In the genomic region with DNA sequence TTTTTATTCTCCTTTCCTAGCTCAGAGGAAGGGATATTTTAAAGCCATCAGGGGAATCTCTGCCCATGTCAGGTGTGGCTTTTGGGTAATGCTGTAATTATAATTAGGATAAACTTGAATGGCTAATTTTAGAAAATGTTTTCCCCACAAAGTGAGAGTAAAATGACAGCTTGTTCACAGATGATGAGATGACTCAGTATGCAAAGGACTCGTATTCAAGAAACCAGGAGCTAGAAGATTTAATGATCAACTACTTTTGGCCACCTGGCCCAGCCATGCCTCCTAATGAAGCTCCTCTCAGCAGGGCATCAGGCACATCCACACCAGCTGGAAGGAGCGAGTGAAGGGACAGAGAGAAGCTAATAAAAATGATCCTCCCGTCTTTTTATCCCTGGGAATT, we compare ENCODE assay signal across 20 cellular contexts. TPM values are rescaled to one million over a fixed set of nuclear protein-coding genes. Genes with fewer than 3 reads are reported as not detected.
A peak's percentile ranks its signal among the peaks of the same experiment; 100 is the strongest.
DNase-seq lines count a peak whose midpoint lies in the region; ATAC-seq and TF ChIP-seq lines count a peak whose summit lies in the region.
"Had no signal": no experiment of that assay in that cellular context is flagged by ENCODE, and none has a peak within 500 bp of the region (broad histone marks: within the 10 kb centered on the region; RNA-seq: fewer than 3 reads in every experiment).

No MANE protein-coding gene starts in this region.

- intact Hi-C loops in aorta (cut with DNase I): no loop called here

- peak; percentile 74 for ATAC-seq in HG02588 (IDR thresholded peaks at IDR 0.05; ENCODE audit: unreplicated experiment)
- ATAC-seq in HG03159 (IDR thresholded peaks at IDR 0.05; ENCODE audit: unreplicated experiment): peak; percentile 76
- no peak for ATAC-seq in aorta (ENCODE audit: low FRiP score)
- ATAC-seq in SK-N-SH treated with all-trans-retinoic acid at 6 μM for 48 hours: no peak
- ATAC-seq: activated CD4-positive, alpha-beta T cell treated with anti-CD3 and anti-CD28 coated beads for 36 hours had no signal

- H3K4me3 ChIP-seq in aorta (ENCODE audit: low read length in 2 of 2): no peak overlapping the region

- DNase-seq in DMS 273 (lab: John Stamatoyannopoulos, UW; ENCODE audit: unreplicated experiment) (peak; percentile 5), DMS 273 treated with DMSO at 0.1 percent for 48 hours (lab: John Stamatoyannopoulos, UW) (no peak), aorta (no peak), mucosa of gallbladder (ENCODE audit: low spot score) (no peak)
- no peak for DNase-seq in activated CD4-positive, alpha-beta T cell treated with anti-CD3 and anti-CD28 coated beads for 1 hour
- DNase-seq: activated CD4-positive, alpha-beta T cell treated with anti-CD3 and anti-CD28 coated beads for 36 hours; activated T-cell treated with anti-CD3 and anti-CD28 coated beads, Interleukin-2, amount 50 U/mL, for 1 hour; cerebellar nuclear complex; H7; NCI-H187 treated with DMSO at 0.1 percent for 48 hours; NCI-H774; occipital lobe had no signal

- H3K4me1 ChIP-seq in aorta (ENCODE audit: control insufficient read depth in 1 of 2, insufficient read depth in 2 of 2, low read length in 2 of 2): no peaks in the 10 kb centered on the region

- H3K36me3 ChIP-seq in aorta (ENCODE audit: control insufficient read depth in 1 of 2, insufficient read depth in 2 of 2, low read length in 1 of 2): no peaks in the 10 kb centered on the region

- H3K9me3 ChIP-seq in aorta (ENCODE audit: control insufficient read depth, low read length): peaks cover 1% of the 10 kb centered on the region

- no peak overlapping the region for H3K27ac ChIP-seq in aorta (ENCODE audit: low read depth in 1 of 2, low read length in 2 of 2)
- H3K27ac ChIP-seq: 22Rv1, RWPE1 had no signal

- 80 to 82% methylated on average over 3 of the region's 3 CpGs for WGBS in aorta, 2 donors

- no peaks in the 10 kb centered on the region for H3K27me3 ChIP-seq in aorta (ENCODE audit: control insufficient read depth in 1 of 2, insufficient read depth in 2 of 2, low read length in 1 of 2)

TF ChIP-seq in SK-N-SH treated with all-trans-retinoic acid at 6 μM for 48 hours, 23 proteins besides CTCF, POLR2A, EP300 and RAD21:
- TF ChIP-seq ZNF565 (CRISPR knock-in tag; conservative IDR thresholded peaks at IDR 0.05; ENCODE audit: low read depth) (no peak), SNAI2 (CRISPR knock-in tag; IDR thresholded peaks at IDR 0.05) (no peak), ZNF70 (CRISPR knock-in tag; IDR thresholded peaks at IDR 0.05) (no peak), ZNF8 (CRISPR knock-in tag; IDR thresholded peaks at IDR 0.05) (no peak), ZFP3 (CRISPR knock-in tag; IDR thresholded peaks at IDR 0.05) (no peak), PPARA (CRISPR knock-in tag; IDR thresholded peaks at IDR 0.05; ENCODE audit: borderline replicate concordance) (no peak), ARNTL (CRISPR knock-in tag; IDR thresholded peaks at IDR 0.05; ENCODE audit: borderline replicate concordance, low read depth) (no peak), CSDC2 (CRISPR knock-in tag; IDR thresholded peaks at IDR 0.05) (no peak), ZFP30 (CRISPR knock-in tag; IDR thresholded peaks at IDR 0.05) (no peak), ISL1 (CRISPR knock-in tag; IDR thresholded peaks at IDR 0.05) (no peak)

RNA-seq across cellular contexts. Expression of a gene that starts 29.0 kb away (rescaled TPM):
- total RNA-seq in aorta (not detected), mucosa of gallbladder (0.29 TPM)
- polyA plus RNA-seq in aorta: not detected
- total RNA-seq: activated CD4-positive, alpha-beta T cell treated with anti-CD3 and anti-CD28 coated beads for 36 hours; H7; mesothelial cell of epicardium; occipital lobe; T-helper 1 cell treated with Interleukin-12 subunit alpha and Interleukin-12 subunit beta and Interleukin-4 antibody, amounts not matched to agents 30 ng/mL and 1 ng/mL, for 36 hours had no signal
- polyA plus RNA-seq: CD14-positive monocyte had no signal

Comparison
In these comparisons a context has a peak if more than half of its experiments do, and no peak if none do; other contexts are left out.
1. ATAC-seq: peak in HG02588 (single experiment) and HG03159 (single experiment); none in aorta (single experiment) and SK-N-SH treated with all-trans-retinoic acid at 6 μM for 48 hours (single experiment).